9 cellular contexts compared by ENCODE assay signal in the genomic region with DNA sequence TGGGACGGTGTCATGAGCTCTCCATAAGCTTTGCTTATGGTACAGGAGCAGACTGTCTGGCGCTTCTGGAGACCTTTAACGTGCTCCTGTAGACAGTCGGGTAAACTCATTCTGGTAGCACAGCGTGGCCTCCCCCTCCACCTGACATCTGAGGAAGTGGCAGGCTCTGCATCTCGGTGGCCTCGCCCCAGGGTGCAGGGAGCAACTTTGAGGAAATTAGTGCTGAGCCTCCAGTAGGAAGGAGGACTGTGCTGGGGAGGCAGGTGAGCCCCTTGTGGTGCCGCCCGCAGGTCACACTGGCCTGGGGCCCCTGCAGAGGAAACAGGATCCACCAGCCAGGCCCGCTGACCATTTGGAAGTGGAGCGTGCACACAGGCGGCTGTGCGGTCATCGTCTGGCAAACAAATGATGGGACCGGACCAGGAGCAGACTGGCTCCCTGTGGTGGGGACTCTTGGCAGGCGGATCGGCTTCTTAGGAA. TPM values are rescaled to one million over a fixed set of nuclear protein-coding genes. Genes with fewer than 3 reads are reported as not detected.
DNase-seq lines count a peak whose midpoint lies in the region; ATAC-seq, FAIRE-seq and TF ChIP-seq lines count a peak whose summit lies in the region.
"Had no signal": no experiment of that assay in that cellular context is flagged by ENCODE, and none has a peak within 500 bp of the region (broad histone marks: within the 10 kb centered on the region; RNA-seq: fewer than 3 reads in every experiment).

No MANE protein-coding gene starts in this region.

- intact Hi-C loops in endothelial cell of umbilical vein (cut with micrococcal nuclease): loop anchor here (1.0 kb wide), 7 partner anchors 8 to 58 kb away; partner anchors contain the start of gene SYNJ2
- intact Hi-C loops in sciatic nerve (cut with DNase I): no loop called here

- H4K20me1 ChIP-seq in endothelial cell of umbilical vein (replicated peaks; ENCODE audit: control insufficient read depth, extremely low read depth, insufficient read depth, low read length): no peaks in the 10 kb centered on the region

- TF ChIP-seq POLR2A in GM12892 (IDR thresholded peaks at IDR 0.05; ENCODE audit: low read depth, low read length) (no peak), endothelial cell of umbilical vein (IDR thresholded peaks at IDR 0.05; ENCODE audit: low read depth, low read length) (no peak)

- H3K27ac ChIP-seq in SJSA1 (peak overlapping the region; percentile 59), endothelial cell of umbilical vein (ENCODE audit: insufficient read depth, low read depth, low read length) (peak overlapping the region; percentile 99)

- dilution Hi-C loops in endothelial cell of umbilical vein (cut with MboI; ENCODE audit: extremely low pct_ligation_motif_present, low sequenced_read_pairs): no loop called here

- POLR2A ChIA-PET in endothelial cell of umbilical vein (lab: Charles Lee): interaction anchor here (1.4 to 1.6 kb wide), 2 partner anchors 18 to 36 kb away, joined by 3 to 5 read pairs; no protein-coding TSS in a partner anchor

- peaks cover 74% of the 10 kb centered on the region for H3K4me1 ChIP-seq in SJSA1 (replicated peaks)
- peaks cover 38% of the 10 kb centered on the region for H3K4me1 ChIP-seq in endothelial cell of umbilical vein (ENCODE audit: control insufficient read depth, extremely low read depth, insufficient read depth, low read length)

- H3K27me3 ChIP-seq in SJSA1 (replicated peaks) (no peaks in the 10 kb centered on the region), endothelial cell of umbilical vein (ENCODE audit: control insufficient read depth in 2 of 2, insufficient read depth in 2 of 2, low read length in 2 of 2) (no peaks in the 10 kb centered on the region)

- H3K4me2 ChIP-seq in endothelial cell of umbilical vein (ENCODE audit: insufficient read depth, low read length): no peak overlapping the region

- peaks cover 18% of the 10 kb centered on the region for H3K79me2 ChIP-seq in endothelial cell of umbilical vein (ENCODE audit: control insufficient read depth, insufficient read depth, low read length)

- H3K36me3 ChIP-seq in SJSA1 (peaks cover 27% of the 10 kb centered on the region), endothelial cell of umbilical vein (ENCODE audit: control insufficient read depth in 2 of 2, extremely low read depth in 1 of 2, insufficient read depth in 2 of 2, low read length in 2 of 2) (peaks cover 9 to 16% of the 10 kb centered on the region in 2 experiments)

- H3K9me3 ChIP-seq in SJSA1 (replicated peaks) (no peaks in the 10 kb centered on the region), endothelial cell of umbilical vein (replicated peaks; ENCODE audit: control insufficient read depth, insufficient read depth, low read length) (no peaks in the 10 kb centered on the region)

- no peaks in the 10 kb centered on the region for H3K9me1 ChIP-seq in endothelial cell of umbilical vein (replicated peaks; ENCODE audit: control insufficient read depth, extremely low read depth, insufficient read depth, low read length)

- H3K4me3 ChIP-seq in SJSA1 (no peak overlapping the region), endothelial cell of umbilical vein (replicated peaks in 1 of 3; ENCODE audit: insufficient read depth in 1 of 3, low read depth in 1 of 3, low read length in 3 of 3) (no peak overlapping the region)

- TF ChIP-seq CTCF in endothelial cell of umbilical vein (IDR thresholded peaks at IDR 0.05; ENCODE audit: extremely low read depth in 1 of 2, insufficient read depth in 1 of 2, low read depth in 1 of 2, low read length in 2 of 2): no peak

- FAIRE-seq in GM12892 (lab: Jason Lieb, UNC): peak; percentile 33
- no peak for FAIRE-seq in endothelial cell of umbilical vein (lab: Jason Lieb, UNC)

- ATAC-seq in sciatic nerve (peak; percentile 20), HG03565 (IDR thresholded peaks at IDR 0.05; ENCODE audit: unreplicated experiment) (no peak), GM21423 (IDR thresholded peaks at IDR 0.05; ENCODE audit: unreplicated experiment) (no peak)

- H2AFZ ChIP-seq in endothelial cell of umbilical vein (ENCODE audit: low read depth, low read length): no peak overlapping the region

- CTCF ChIA-PET in endothelial cell of umbilical vein (lab: Charles Lee): interaction anchor here (0.8 to 6.2 kb wide), 5 partner anchors 9 to 32 kb away, joined by 3 to 45 read pairs (median 8); no protein-coding TSS in a partner anchor

- peak overlapping the region; percentile 11 for H3K9ac ChIP-seq in endothelial cell of umbilical vein (replicated peaks; ENCODE audit: extremely low read depth, insufficient read depth, low read length)

- DNase-seq in GM12892 (ENCODE audit: insufficient read length) (no peak), SJSA1 (ENCODE audit: low read depth in 1 of 2, low spot score in 2 of 2) (no peak), endothelial cell of umbilical vein (ENCODE audit: low read depth, low spot score) (no peak), sciatic nerve (ENCODE audit: low spot score) (no peak), NK-92 (lab: John Stamatoyannopoulos, UW; ENCODE audit: unreplicated experiment) (no peak), NCI-H1436 treated with DMSO at 0.1 percent for 48 hours (lab: John Stamatoyannopoulos, UW) (no peak)
- DNase-seq: Karpas-422 had no signal

- no TSS peak for BruUV-seq in endothelial cell of umbilical vein (replicated peaks; lab: Mats Ljungman, UMichigan)

TF ChIP-seq in endothelial cell of umbilical vein, 7 proteins besides CTCF, POLR2A, EP300 and RAD21:
- TF ChIP-seq FOS (IDR thresholded peaks at IDR 0.05; ENCODE audit: borderline replicate concordance, insufficient read depth, low read length): no peak
- TF ChIP-seq JUN (IDR thresholded peaks at IDR 0.05; ENCODE audit: borderline replicate concordance, insufficient read depth, insufficient read length, low read depth): no peak
- TF ChIP-seq POLR2AphosphoS5 (IDR thresholded peaks at IDR 0.05; ENCODE audit: insufficient read depth, low read depth, low read length): no peak
- TF ChIP-seq, protein P1, sequence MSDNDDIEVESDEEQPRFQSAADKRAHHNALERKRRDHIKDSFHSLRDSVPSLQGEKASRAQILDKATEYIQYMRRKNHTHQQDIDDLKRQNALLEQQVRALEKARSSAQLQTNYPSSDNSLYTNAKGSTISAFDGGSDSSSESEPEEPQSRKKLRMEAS (IDR thresholded peaks at IDR 0.05; ENCODE audit: insufficient read depth, insufficient read length): no peak
- TF ChIP-seq MYC (IDR thresholded peaks at IDR 0.05; ENCODE audit: low read depth, low read length): no peak
- no peak for TF ChIP-seq EZH2 (IDR thresholded peaks at IDR 0.05; ENCODE audit: borderline replicate concordance, low read depth, low read length, severe bottlenecking)
- no peak for TF ChIP-seq GATA2 (IDR thresholded peaks at IDR 0.05; ENCODE audit: insufficient read depth, insufficient read length, low read depth, low read length)

RNA-seq across cellular contexts. Expression of gene SYNJ2, which starts 57.9 kb away (rescaled TPM):
- polyA plus RNA-seq in GM12892 (2012; ENCODE audit: missing spikeins): 2.7 TPM
- 20.9 and 23.7 TPM in 2 replicates for total RNA-seq in SJSA1 (2014; rRNA removed; shearing (Covaris generic))
- total RNA-seq in endothelial cell of umbilical vein: 71.8 and 78.2 TPM in 2 replicates
- polyA plus RNA-seq in endothelial cell of umbilical vein: 32.4 and 35.1 TPM in 2 replicates
- polyA plus RNA-seq in endothelial cell of umbilical vein (2011; cell fraction: cytosol; rRNA removed): 42.1 and 44.6 TPM in 2 replicates
- 85.0 and 90.0 TPM in 2 replicates for polyA plus RNA-seq in endothelial cell of umbilical vein (2011; cell fraction: nucleus; rRNA removed)
- polyA plus RNA-seq in endothelial cell of umbilical vein (2012): 28.3 and 54.5 TPM in 2 replicates
- polyA minus RNA-seq in endothelial cell of umbilical vein: 76.8 and 82.3 TPM in 2 replicates
- 12.2 TPM for polyA minus RNA-seq in endothelial cell of umbilical vein (2011; cell fraction: cytosol; rRNA and poly(A)+ RNA removed)
- polyA minus RNA-seq in endothelial cell of umbilical vein (2011; cell fraction: nucleus; rRNA and poly(A)+ RNA removed): 77.9 and 82.2 TPM in 2 replicates
- total RNA-seq in sciatic nerve: 22.5 TPM
